In genomic region chr3:52532517-52532837, GRCh38 we compare ENCODE assay signal across 8 cellular contexts. TPM values are rescaled to one million over a fixed set of nuclear protein-coding genes. Genes with fewer than 3 reads are reported as not detected.
DNase-seq lines count a peak whose midpoint lies in the region; ATAC-seq and TF ChIP-seq lines count a peak whose summit lies in the region.

No MANE protein-coding gene starts in this region.

- peaks cover 19% of the 10 kb centered on the region for H3K79me2 ChIP-seq in PC-9 (ENCODE audit: low read depth)

- intact Hi-C loops in PC-9 (cut with micrococcal nuclease; ENCODE audit: unreplicated experiment) = no loop called here
- intact Hi-C loops in lower lobe of right lung (cut with DNase I) = no loop called here

- H3F3A ChIP-seq in PC-9 (ENCODE audit: insufficient read depth, low read depth) = peaks cover 18% of the 10 kb centered on the region; the same call in 1 of the 2 replicates

- peak overlapping the region; percentile 91 for H3K4me2 ChIP-seq in PC-9

- no peaks in the 10 kb centered on the region for H3K9me3 Mint-ChIP-seq in chondrocyte (ENCODE audit: low read depth)

- H3K4me1 ChIP-seq in PC-9 (replicated peaks; ENCODE audit: insufficient read depth) (peaks cover 9% of the 10 kb centered on the region), lower lobe of right lung (peaks cover 65% of the 10 kb centered on the region), urinary bladder (ENCODE audit: insufficient read depth) (no peaks in the 10 kb centered on the region)

- H3K36me3 ChIP-seq in PC-9 (ENCODE audit: low read depth) (no peaks in the 10 kb centered on the region), lower lobe of right lung (peaks cover 13% of the 10 kb centered on the region), urinary bladder (ENCODE audit: insufficient read depth) (no peaks in the 10 kb centered on the region)

- H3K27ac ChIP-seq in PC-9 = no peak overlapping the region
- H3K27ac ChIP-seq in lower lobe of right lung = peak overlapping the region; percentile 60
- H3K27ac ChIP-seq in urinary bladder (ENCODE audit: low read depth) = no peak overlapping the region

- ATAC-seq in lower lobe of right lung (no peak), GM18505 (IDR thresholded peaks at IDR 0.05; ENCODE audit: unreplicated experiment) (no peak)

- H3K4me1 Mint-ChIP-seq in chondrocyte (ENCODE audit: low read depth) = peaks cover 41% of the 10 kb centered on the region

- DNase-seq in SIG-M5 treated with dmso at 0.1 percent for 504 hours (lab: John Stamatoyannopoulos, UW; ENCODE audit: unreplicated experiment) (peak; percentile 36), SIG-M5 (lab: John Stamatoyannopoulos, UW) (no peak), PC-9 (peak in 1 of 2 experiments; percentile 37), chondrocyte (ENCODE audit: low spot score) (no peak), lower lobe of right lung (no peak), NCI-H1436 (lab: John Stamatoyannopoulos, UW) (no peak)

- H4K20me1 ChIP-seq in PC-9 (ENCODE audit: insufficient read depth) = peaks cover 5% of the 10 kb centered on the region; the same call in 1 of the 2 replicates

- no peaks in the 10 kb centered on the region for H3K9me2 ChIP-seq in PC-9 (ENCODE audit: insufficient read depth)

- no peak for TF ChIP-seq CTCF in PC-9 (conservative IDR thresholded peaks at IDR 0.05)
- no peak for TF ChIP-seq CTCF in chondrocyte (IDR thresholded peaks at IDR 0.05)
- no peak for TF ChIP-seq CTCF in lower lobe of right lung (IDR thresholded peaks at IDR 0.05)

- H3K36me3 Mint-ChIP-seq in chondrocyte (ENCODE audit: low read depth) = peaks cover 7% of the 10 kb centered on the region

- TF ChIP-seq POLR2A in GM18505 (IDR thresholded peaks at IDR 0.05; ENCODE audit: borderline replicate concordance, extremely low read depth, insufficient read depth, insufficient read length) = no peak

- no peaks in the 10 kb centered on the region for H3K27me3 ChIP-seq in PC-9 (ENCODE audit: insufficient read depth, low read depth)
- H3K27me3 ChIP-seq in lower lobe of right lung (ENCODE audit: low read depth) = no peaks in the 10 kb centered on the region

- H3K27ac Mint-ChIP-seq in chondrocyte (ENCODE audit: unreplicated experiment) = peak overlapping the region; percentile 74

- no TSS peak for BruUV-seq in PC-9 (replicated peaks; lab: Mats Ljungman, UMichigan)

- H3K27me3 Mint-ChIP-seq in chondrocyte (ENCODE audit: low read depth) = no peaks in the 10 kb centered on the region

- POLR2A ChIA-PET in PC-9 (lab: Charles Lee; ENCODE audit: unreplicated experiment) = no interaction called here

- H3K9me3 ChIP-seq in PC-9 (ENCODE audit: insufficient read depth, low read depth) = no peaks in the 10 kb centered on the region
- H3K9me3 ChIP-seq in lower lobe of right lung = no peaks in the 10 kb centered on the region

- peak overlapping the region; percentile 63 for H3K4me3 ChIP-seq in PC-9
- peak overlapping the region; percentile 70 for H3K4me3 ChIP-seq in lower lobe of right lung
- H3K4me3 ChIP-seq in urinary bladder (ENCODE audit: low read depth, low read length) = peak overlapping the region; percentile 78

- peak overlapping the region; percentile 82 for H3K4me3 Mint-ChIP-seq in chondrocyte (ENCODE audit: unreplicated experiment)

- WGBS in urinary bladder = 32% methylated on average over 5 of the region's 5 CpGs

- peak overlapping the region; percentile 86; the same call in 1 of the 2 replicates for H2AFZ ChIP-seq in PC-9

- CTCF ChIA-PET in PC-9 (lab: Charles Lee) = no interaction called here

RNA-seq across cellular contexts. Expression of gene NT5DC2, which starts 1.2 kb away (rescaled TPM):
- total RNA-seq in PC-9 (2021) (172 and 215 TPM in 2 replicates), chondrocyte (283 to 309 TPM (median 298 TPM) in 3 replicates), lower lobe of right lung (28.5 TPM), urinary bladder (32.9 TPM)
- polyA plus RNA-seq in urinary bladder = 63.8 TPM

RNA-seq across cellular contexts. Expression of gene UQCC5, which starts 3.9 kb away (rescaled TPM):
- total RNA-seq in PC-9 (2021) (13.3 and 16.5 TPM in 2 replicates), chondrocyte (13.7 to 30.4 TPM (median 16.9 TPM) in 3 replicates), lower lobe of right lung (16.3 TPM), urinary bladder (5.7 TPM)
- polyA plus RNA-seq in urinary bladder = 38.4 TPM

RNA-seq across cellular contexts. Expression of gene STAB1, which starts 37.3 kb away (rescaled TPM):
- total RNA-seq in PC-9 (2021) (0.04 TPM in 1 of 2 replicates, not detected in the other), chondrocyte (not detected in 3 replicates), lower lobe of right lung (133 TPM), urinary bladder (73.5 TPM)
- 91.8 TPM for polyA plus RNA-seq in urinary bladder

Comparison
In these comparisons a context has a peak if more than half of its experiments do, and no peak if none do; other contexts are left out.
1. RNA of gene STAB1, which starts 37.3 kb away (total RNA-seq): 133 TPM in lower lobe of right lung (single experiment) and 73.5 TPM in urinary bladder (single experiment); not detected in chondrocyte and 0.04 TPM in PC-9; every median in the first group is over 10 times any median in the second.
2. Peak in every context shown above with its lines, with median percentiles within 50 percentile points of each other: H3K4me3 ChIP-seq.